In genomic region chr7:3861371-3861770, GRCh38 we compare ENCODE assay signal across 23 cellular contexts.
DNase-seq lines count a peak whose midpoint lies in the region; ATAC-seq and TF ChIP-seq lines count a peak whose summit lies in the region.
"Had no signal": no experiment of that assay in that cellular context is flagged by ENCODE, and none has a peak within 500 bp of the region (broad histone marks: within the 10 kb centered on the region; RNA-seq: fewer than 3 reads in every experiment).

No MANE protein-coding gene starts in this region.

- H2AFZ ChIP-seq in neural progenitor cell (replicated peaks) = no peak overlapping the region
- H2AFZ ChIP-seq: GM23248 had no signal

- H3K79me2 ChIP-seq in neural progenitor cell (ENCODE audit: low read depth) = no peaks in the 10 kb centered on the region

- peaks cover 0 to 3% of the 10 kb centered on the region in 2 donors for H3K36me3 Mint-ChIP-seq in activated T-cell treated with anti-CD3 and anti-CD28 coated beads, Interleukin-2, amount 50 U/mL, for 72 hours (ENCODE audit: insufficient read depth in 2 of 2)
- H3K36me3 Mint-ChIP-seq in neural progenitor cell = peaks cover 4% of the 10 kb centered on the region
- H3K36me3 Mint-ChIP-seq in CD8-positive, alpha-beta memory T cell = peaks cover 0 to 4% (median 0%) of the 10 kb centered on the region in 3 donors

- H3K27ac Mint-ChIP-seq in activated T-cell treated with anti-CD3 and anti-CD28 coated beads, Interleukin-2, amount 50 U/mL, for 72 hours = peak overlapping the region; percentile 13
- H3K27ac Mint-ChIP-seq in neural progenitor cell = no peak overlapping the region
- H3K27ac Mint-ChIP-seq in CD8-positive, alpha-beta memory T cell = no peak overlapping the region
- H3K27ac Mint-ChIP-seq: activated naive CD4-positive, alpha-beta T cell treated with anti-CD3 and anti-CD28 coated beads for 36 hours; CD4-positive, alpha-beta T cell had no signal

- intact Hi-C loops in uterus (cut with DNase I; ENCODE audit: low total_unique reads) = no loop called here

- H3K36me3 ChIP-seq in neural progenitor cell = no peaks in the 10 kb centered on the region
- H3K36me3 ChIP-seq in uterus = no peaks in the 10 kb centered on the region
- H3K36me3 ChIP-seq in CD8-positive, alpha-beta memory T cell (ENCODE audit: insufficient read depth, low read length) = no peaks in the 10 kb centered on the region
- H3K36me3 ChIP-seq: heart left ventricle, neutrophil had no signal

- peak overlapping the region; percentile 39 to 51 for H3K4me3 Mint-ChIP-seq in activated T-cell treated with anti-CD3 and anti-CD28 coated beads, Interleukin-2, amount 50 U/mL, for 72 hours
- H3K4me3 Mint-ChIP-seq in neural progenitor cell = no peak overlapping the region
- H3K4me3 Mint-ChIP-seq in CD8-positive, alpha-beta memory T cell = no peak overlapping the region
- H3K4me3 Mint-ChIP-seq: activated naive CD4-positive, alpha-beta T cell treated with anti-CD3 and anti-CD28 coated beads for 36 hours; activated T-helper 1 cell treated with anti-CD3 and anti-CD28 coated beads, Interleukin-12 subunit alpha, Interleukin-12 subunit beta, Interleukin-2, Interleukin-4 antibody, amounts not matched to agents 30 ng/mL and 10 ng/mL and 1 ng/mL, durations not matched to agents 14 hours and 24 hours and 36 hours; CD4-positive, alpha-beta T cell had no signal

- peaks cover 9% of the 10 kb centered on the region for H3F3A ChIP-seq in neural progenitor cell (ENCODE audit: low read depth)

- CTCF ChIA-PET in CD8-positive, alpha-beta memory T cell (lab: Charles Lee) = no interaction called here

- no peak for DNase-seq in activated T-cell treated with anti-CD3 and anti-CD28 coated beads, Interleukin-2, amount 50 U/mL, for 72 hours
- no peak for DNase-seq in activated T-cell treated with anti-CD3 and anti-CD28 coated beads, Interleukin-2, amount 50 U/mL, for 1 hour
- DNase-seq in fibroblast of the aortic adventitia (ENCODE audit: low read depth) = peak; percentile 1
- DNase-seq in neural progenitor cell (ENCODE audit: low spot score) = no peak
- no peak for DNase-seq in uterus
- no peak for DNase-seq in NCI-H1105 treated with DMSO at 0.1 percent for 48 hours (lab: John Stamatoyannopoulos, UW)
- no peak for DNase-seq in CD8-positive, alpha-beta memory T cell
- DNase-seq in NCI-H1092 treated with DMSO at 0.1 percent for 48 hours (lab: John Stamatoyannopoulos, UW) = no peak
- DNase-seq: activated CD4-positive, alpha-beta T cell treated with anti-CD3 and anti-CD28 coated beads, Interleukin-2, amount 50 U/mL, for 4 hours; activated CD4-positive, CD25-positive, alpha-beta regulatory T cell; CD4-positive, alpha-beta T cell; effector CD4-positive, alpha-beta T cell; GM23248; NCI-H1092; NCI-H2029; stimulated activated CD4-positive, alpha-beta T cell treated with anti-CD3 and anti-CD28 coated beads, Interleukin-2, amount 100 ng/mL, for 24 hours had no signal

- ATAC-seq in activated T-cell treated with anti-CD3 and anti-CD28 coated beads, Interleukin-2, amount 50 U/mL, for 72 hours (replicated peaks in 1 of 2) = no peak

- no peak overlapping the region for H3K4me3 ChIP-seq in fibroblast of the aortic adventitia (ENCODE audit: low read depth, low read length)
- no peak overlapping the region for H3K4me3 ChIP-seq in neural progenitor cell
- H3K4me3 ChIP-seq in uterus = no peak overlapping the region
- no peak overlapping the region for H3K4me3 ChIP-seq in CD8-positive, alpha-beta memory T cell (ENCODE audit: low read length)
- H3K4me3 ChIP-seq: GM23248, heart left ventricle, lung, psoas muscle had no signal

- peaks cover 0 to 2% of the 10 kb centered on the region in 2 donors for H3K9me3 Mint-ChIP-seq in activated T-cell treated with anti-CD3 and anti-CD28 coated beads, Interleukin-2, amount 50 U/mL, for 72 hours
- peaks cover 7% of the 10 kb centered on the region for H3K9me3 Mint-ChIP-seq in neural progenitor cell
- H3K9me3 Mint-ChIP-seq in CD8-positive, alpha-beta memory T cell = peaks cover 0 to 2% (median 0%) of the 10 kb centered on the region in 5 donors
- H3K9me3 Mint-ChIP-seq: activated naive CD4-positive, alpha-beta T cell treated with anti-CD3 and anti-CD28 coated beads for 36 hours; CD4-positive, alpha-beta T cell had no signal

- no peak overlapping the region for H3K27ac ChIP-seq in neural progenitor cell
- peak overlapping the region; percentile 26 to 46 for H3K27ac ChIP-seq in uterus
- no peak overlapping the region for H3K27ac ChIP-seq in CD8-positive, alpha-beta memory T cell (ENCODE audit: low read depth, low read length)
- H3K27ac ChIP-seq: 22Rv1, GM23248, neutrophil, psoas muscle had no signal

- TF ChIP-seq CTCF in fibroblast of the aortic adventitia (IDR thresholded peaks at IDR 0.05; ENCODE audit: insufficient read depth, low read length) = no peak
- no peak for TF ChIP-seq CTCF in neural progenitor cell (IDR thresholded peaks at IDR 0.05)
- TF ChIP-seq CTCF in uterus (IDR thresholded peaks at IDR 0.05) = no peak

- H3K9ac ChIP-seq in neural progenitor cell = no peak overlapping the region
- H3K9ac ChIP-seq: GM23248 had no signal

- peaks cover 6% of the 10 kb centered on the region for H3K27me3 Mint-ChIP-seq in activated T-cell treated with anti-CD3 and anti-CD28 coated beads, Interleukin-2, amount 50 U/mL, for 72 hours (ENCODE audit: low read depth)
- no peaks in the 10 kb centered on the region for H3K27me3 Mint-ChIP-seq in neural progenitor cell (ENCODE audit: insufficient read depth, low read depth)
- peaks cover 1 to 16% of the 10 kb centered on the region in 2 donors for H3K27me3 Mint-ChIP-seq in CD8-positive, alpha-beta memory T cell
- H3K27me3 Mint-ChIP-seq: CD4-positive, alpha-beta T cell had no signal

- no peak for TF ChIP-seq POLR2A in uterus (IDR thresholded peaks at IDR 0.05)

- no peaks in the 10 kb centered on the region for H3K9me3 ChIP-seq in neural progenitor cell (ENCODE audit: low read depth)
- H3K9me3 ChIP-seq in uterus = no peaks in the 10 kb centered on the region
- H3K9me3 ChIP-seq in CD8-positive, alpha-beta memory T cell (ENCODE audit: low read length) = no peaks in the 10 kb centered on the region
- H3K9me3 ChIP-seq: heart left ventricle, neutrophil, psoas muscle had no signal

- POLR2A ChIA-PET in CD8-positive, alpha-beta memory T cell (lab: Charles Lee) = no interaction called here

- H3K27me3 ChIP-seq in neural progenitor cell (no peaks in the 10 kb centered on the region), uterus (no peaks in the 10 kb centered on the region)
- H3K27me3 ChIP-seq in CD8-positive, alpha-beta memory T cell (ENCODE audit: insufficient read depth, low read length, poor library complexity, severe bottlenecking) = no peaks in the 10 kb centered on the region
- H3K27me3 ChIP-seq: heart left ventricle, neutrophil had no signal

- H3K4me2 ChIP-seq in neural progenitor cell = peak overlapping the region; percentile 7

- no peaks in the 10 kb centered on the region for H4K20me1 ChIP-seq in neural progenitor cell (ENCODE audit: low read depth)

- H3K4me1 ChIP-seq in neural progenitor cell (peaks cover 18% of the 10 kb centered on the region), uterus (peaks cover 0 to 8% of the 10 kb centered on the region in 2 donors)
- H3K4me1 ChIP-seq in CD8-positive, alpha-beta memory T cell (ENCODE audit: insufficient read depth, low read length) = no peaks in the 10 kb centered on the region
- H3K4me1 ChIP-seq: psoas muscle had no signal

- H3K4me1 Mint-ChIP-seq in activated T-cell treated with anti-CD3 and anti-CD28 coated beads, Interleukin-2, amount 50 U/mL, for 72 hours (ENCODE audit: low read depth) = peaks cover 22% of the 10 kb centered on the region
- H3K4me1 Mint-ChIP-seq in neural progenitor cell = peaks cover 12% of the 10 kb centered on the region
- no peaks in the 10 kb centered on the region for H3K4me1 Mint-ChIP-seq in CD8-positive, alpha-beta memory T cell

Comparison
In these comparisons a context has a peak if more than half of its experiments do, and no peak if none do; other contexts are left out.
1. H3K4me3 Mint-ChIP-seq: peak in activated T-cell treated with anti-CD3 and anti-CD28 coated beads, Interleukin-2, amount 50 U/mL, for 72 hours (2 of 2); none in neural progenitor cell (single experiment) and CD8-positive, alpha-beta memory T cell (0 of 7).
2. H3K27ac ChIP-seq: peak in uterus (2 of 2); none in neural progenitor cell (single experiment) and CD8-positive, alpha-beta memory T cell (single experiment).